19 cellular contexts compared by ENCODE assay signal in the genomic region with DNA sequence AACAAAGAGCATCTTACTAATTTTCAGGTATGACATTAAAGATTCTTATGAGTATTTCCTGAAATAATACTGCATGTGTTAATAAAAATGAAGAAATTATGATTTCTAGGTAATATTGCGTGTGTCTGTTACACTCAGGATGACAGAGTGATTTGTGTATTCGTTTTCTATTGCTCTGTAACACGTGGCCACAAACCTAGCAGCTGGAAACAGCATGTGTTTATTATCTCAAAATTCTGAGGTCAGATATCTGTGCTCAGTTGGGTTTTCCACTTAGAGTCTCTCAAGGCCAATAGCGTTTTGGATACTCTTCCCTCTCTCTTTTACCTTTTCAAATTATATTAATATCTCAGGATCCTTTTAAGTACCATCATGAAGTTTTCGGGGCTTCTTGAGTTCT.
A peak's percentile ranks its signal among the peaks of the same experiment; 100 is the strongest.
DNase-seq lines count a peak whose midpoint lies in the region; ATAC-seq, FAIRE-seq and TF ChIP-seq lines count a peak whose summit lies in the region.
"Had no signal": no experiment of that assay in that cellular context is flagged by ENCODE, and none has a peak within 500 bp of the region (broad histone marks: within the 10 kb centered on the region; RNA-seq: fewer than 3 reads in every experiment).

No MANE protein-coding gene starts in this region.

- no peaks in the 10 kb centered on the region for H3K9me2 ChIP-seq in PC-9 (ENCODE audit: insufficient read depth)
- no peaks in the 10 kb centered on the region for H3K9me2 ChIP-seq in Karpas-422 (replicated peaks; ENCODE audit: insufficient read depth, low read length)

- ATAC-seq in HepG2 (no peak), right lobe of liver (no peak)
- ATAC-seq: GM12878, HCT116 had no signal

- H3K4me1 ChIP-seq in HepG2 (ENCODE audit: insufficient read depth, low read length) (no peaks in the 10 kb centered on the region), right lobe of liver (no peaks in the 10 kb centered on the region), PC-9 (replicated peaks; ENCODE audit: insufficient read depth) (no peaks in the 10 kb centered on the region), Karpas-422 (ENCODE audit: low read length) (no peaks in the 10 kb centered on the region)

- TF ChIP-seq CTCF in HepG2 (CRISPR knock-in tag; IDR thresholded peaks at IDR 0.05) (no peak), right lobe of liver (IDR thresholded peaks at IDR 0.05) (no peak), PC-9 (conservative IDR thresholded peaks at IDR 0.05) (no peak)

- DNase-seq in HepG2 (ENCODE audit: low spot score) (no peak), right lobe of liver (no peak), NCI-H2227 treated with DMSO at 0.1 percent for 48 hours (lab: John Stamatoyannopoulos, UW) (peak; percentile 55), PC-9 (no peak), Karpas-422 (no peak), HCEC 1CT (no peak)
- DNase-seq: C1 segment of cervical spinal cord; Calu3; CD4-positive, alpha-beta memory T cell; COR-L47; DMS79; EL; GDM1; GM23248; H7 had no signal

- no peak overlapping the region for H3K4me3 ChIP-seq in HepG2 (replicated peaks in 1 of 3; ENCODE audit: insufficient read depth in 1 of 3, low read depth in 2 of 3, low read length in 3 of 3)
- no peak overlapping the region for H3K4me3 ChIP-seq in right lobe of liver
- no peak overlapping the region for H3K4me3 ChIP-seq in PC-9
- no peak overlapping the region for H3K4me3 ChIP-seq in Karpas-422 (ENCODE audit: low read length)
- H3K4me3 ChIP-seq: GM12878, GM23248 had no signal

- in situ Hi-C loops in HepG2 (cut with HindIII; ENCODE audit: extremely low pct_ligation_motif_present, low pct_unique_long_range_greater_than_20kb) = no loop called here

- intact Hi-C loops in HepG2 (cut with micrococcal nuclease; ENCODE audit: unreplicated experiment) = no loop called here
- intact Hi-C loops in right lobe of liver (cut with DNase I) = no loop called here
- intact Hi-C loops in PC-9 (cut with micrococcal nuclease; ENCODE audit: unreplicated experiment) = no loop called here

- no peaks in the 10 kb centered on the region for H3K27me3 ChIP-seq in HepG2 (ENCODE audit: control insufficient read depth in 1 of 2, insufficient read depth in 2 of 2, low read length in 2 of 2)
- H3K27me3 ChIP-seq in right lobe of liver = no peaks in the 10 kb centered on the region
- H3K27me3 ChIP-seq in PC-9 (ENCODE audit: insufficient read depth, low read depth) = no peaks in the 10 kb centered on the region
- no peaks in the 10 kb centered on the region for H3K27me3 ChIP-seq in Karpas-422 (ENCODE audit: low read length)

- H2AFZ ChIP-seq in HepG2 (ENCODE audit: low read length) = no peak overlapping the region
- H2AFZ ChIP-seq in PC-9 = 0 out of 2 replicates have a peak overlapping the region, but pooled peaks have one; percentile 8
- no peak overlapping the region for H2AFZ ChIP-seq in Karpas-422 (ENCODE audit: low read length)
- H2AFZ ChIP-seq: GM23248 had no signal

- no peaks in the 10 kb centered on the region for H3F3A ChIP-seq in PC-9 (ENCODE audit: insufficient read depth, low read depth)

- no peak overlapping the region for H3K9ac ChIP-seq in HepG2 (ENCODE audit: insufficient read depth, low read depth, low read length)
- no peak overlapping the region for H3K9ac ChIP-seq in Karpas-422 (ENCODE audit: low read length)
- H3K9ac ChIP-seq: GM23248 had no signal

- H3K36me3 ChIP-seq in HepG2 (replicated peaks in 1 of 2; ENCODE audit: control insufficient read depth in 1 of 2, insufficient read depth in 2 of 2, low read length in 2 of 2) (no peaks in the 10 kb centered on the region), right lobe of liver (no peaks in the 10 kb centered on the region), PC-9 (ENCODE audit: low read depth) (no peaks in the 10 kb centered on the region), Karpas-422 (ENCODE audit: insufficient read depth, low read length) (no peaks in the 10 kb centered on the region)

- H3K79me2 ChIP-seq in HepG2 (ENCODE audit: insufficient read depth, low read length) = no peaks in the 10 kb centered on the region
- no peaks in the 10 kb centered on the region for H3K79me2 ChIP-seq in PC-9 (ENCODE audit: low read depth)
- H3K79me2 ChIP-seq in Karpas-422 (ENCODE audit: low read length) = no peaks in the 10 kb centered on the region

- H3K27ac ChIP-seq in HepG2 (ENCODE audit: extremely low read length, insufficient read depth, low read length) (no peak overlapping the region), right lobe of liver (no peak overlapping the region), PC-9 (no peak overlapping the region), Karpas-422 (ENCODE audit: low read length) (no peak overlapping the region)
- H3K27ac ChIP-seq: GM23248 had no signal

- POLR2A ChIA-PET in HepG2 (lab: Yijun Ruan, JAX) = no interaction called here
- POLR2A ChIA-PET in PC-9 (lab: Charles Lee; ENCODE audit: unreplicated experiment) = no interaction called here

- no peak for FAIRE-seq in HepG2 (lab: Jason Lieb, UNC)
- FAIRE-seq: GM12878, GM19239, H1 had no signal

- TF ChIP-seq EP300 in HepG2 (IDR thresholded peaks at IDR 0.05; ENCODE audit: low read depth in 2 of 2, low read length in 2 of 2) (no peak), HepG2 (CRISPR knock-in tag; IDR thresholded peaks at IDR 0.05; ENCODE audit: borderline replicate concordance) (no peak)

- TF ChIP-seq POLR2A in HepG2 (IDR thresholded peaks at IDR 0.05; ENCODE audit: insufficient read depth in 1 of 2, low read depth in 2 of 2, low read length in 2 of 2) (no peak), right lobe of liver (IDR thresholded peaks at IDR 0.05) (no peak)

- WGBS in HepG2 (ENCODE audit: low lambda C conversion rate) = 2% methylated on average over 5 of the region's 5 CpGs
- 38% methylated on average over 5 of the region's 5 CpGs for WGBS in right lobe of liver (ENCODE audit: insufficient coverage, low coverage, low lambda C conversion rate, missing lambda C conversion rate)

- BruUV-seq in HepG2 (replicated peaks; lab: Mats Ljungman, UMichigan) (no TSS peak), PC-9 (replicated peaks; lab: Mats Ljungman, UMichigan) (no TSS peak)

- CTCF ChIA-PET in HepG2 (lab: Yijun Ruan, JAX; ENCODE audit: low intra/inter-chr PET ratio, low total read pairs) (no interaction called here), PC-9 (lab: Charles Lee) (no interaction called here)

- H3K9me3 ChIP-seq in HepG2 (ENCODE audit: low read length) = no peaks in the 10 kb centered on the region
- H3K9me3 ChIP-seq in right lobe of liver = no peaks in the 10 kb centered on the region
- H3K9me3 ChIP-seq in PC-9 (ENCODE audit: insufficient read depth, low read depth) = no peaks in the 10 kb centered on the region
- H3K9me3 ChIP-seq in Karpas-422 (ENCODE audit: low read length) = peaks cover 41% of the 10 kb centered on the region

- H4K20me1 ChIP-seq in HepG2 (ENCODE audit: insufficient read depth, low read length) (no peaks in the 10 kb centered on the region), PC-9 (ENCODE audit: insufficient read depth) (no peaks in the 10 kb centered on the region), Karpas-422 (ENCODE audit: insufficient read depth, low read depth, low read length) (no peaks in the 10 kb centered on the region)

- no peak overlapping the region for H3K4me2 ChIP-seq in HepG2 (ENCODE audit: low read depth, low read length)
- H3K4me2 ChIP-seq in PC-9 = no peak overlapping the region
- no peak overlapping the region for H3K4me2 ChIP-seq in Karpas-422 (ENCODE audit: low read depth, low read length, poor library complexity, severe bottlenecking)

- TF ChIP-seq RAD21 in HepG2 (CRISPR knock-in tag; IDR thresholded peaks at IDR 0.05) = no peak

TF ChIP-seq in HepG2, 621 proteins besides CTCF, POLR2A, EP300 and RAD21:
- no peak for TF ChIP-seq ZSCAN22 (CRISPR knock-in tag; IDR thresholded peaks at IDR 0.05)
- no peak for TF ChIP-seq ZNF567 (CRISPR knock-in tag; IDR thresholded peaks at IDR 0.05; ENCODE audit: borderline replicate concordance)
- TF ChIP-seq NR2F6 (IDR thresholded peaks at IDR 0.05) = no peak
- TF ChIP-seq NR2F6 (CRISPR knock-in tag; IDR thresholded peaks at IDR 0.05) = no peak
- TF ChIP-seq ZIK1 (CRISPR knock-in tag; IDR thresholded peaks at IDR 0.05; ENCODE audit: borderline replicate concordance, low read depth) = no peak
- TF ChIP-seq, protein P1, sequence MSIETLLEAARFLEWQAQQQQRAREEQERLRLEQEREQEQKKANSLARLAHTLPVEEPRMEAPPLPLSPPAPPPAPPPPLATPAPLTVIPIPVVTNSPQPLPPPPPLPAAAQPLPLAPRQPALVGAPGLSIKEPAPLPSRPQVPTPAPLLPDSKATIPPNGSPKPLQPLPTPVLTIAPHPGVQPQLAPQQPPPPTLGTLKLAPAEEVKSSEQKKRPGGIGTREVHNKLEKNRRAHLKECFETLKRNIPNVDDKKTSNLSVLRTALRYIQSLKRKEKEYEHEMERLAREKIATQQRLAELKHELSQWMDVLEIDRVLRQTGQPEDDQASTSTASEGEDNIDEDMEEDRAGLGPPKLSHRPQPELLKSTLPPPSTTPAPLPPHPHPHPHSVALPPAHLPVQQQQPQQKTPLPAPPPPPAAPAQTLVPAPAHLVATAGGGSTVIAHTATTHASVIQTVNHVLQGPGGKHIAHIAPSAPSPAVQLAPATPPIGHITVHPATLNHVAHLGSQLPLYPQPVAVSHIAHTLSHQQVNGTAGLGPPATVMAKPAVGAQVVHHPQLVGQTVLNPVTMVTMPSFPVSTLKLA (IDR thresholded peaks at IDR 0.05) = peak; percentile 91
